Comparison of ENCODE assay signal across 10 cellular contexts in the genomic region with DNA sequence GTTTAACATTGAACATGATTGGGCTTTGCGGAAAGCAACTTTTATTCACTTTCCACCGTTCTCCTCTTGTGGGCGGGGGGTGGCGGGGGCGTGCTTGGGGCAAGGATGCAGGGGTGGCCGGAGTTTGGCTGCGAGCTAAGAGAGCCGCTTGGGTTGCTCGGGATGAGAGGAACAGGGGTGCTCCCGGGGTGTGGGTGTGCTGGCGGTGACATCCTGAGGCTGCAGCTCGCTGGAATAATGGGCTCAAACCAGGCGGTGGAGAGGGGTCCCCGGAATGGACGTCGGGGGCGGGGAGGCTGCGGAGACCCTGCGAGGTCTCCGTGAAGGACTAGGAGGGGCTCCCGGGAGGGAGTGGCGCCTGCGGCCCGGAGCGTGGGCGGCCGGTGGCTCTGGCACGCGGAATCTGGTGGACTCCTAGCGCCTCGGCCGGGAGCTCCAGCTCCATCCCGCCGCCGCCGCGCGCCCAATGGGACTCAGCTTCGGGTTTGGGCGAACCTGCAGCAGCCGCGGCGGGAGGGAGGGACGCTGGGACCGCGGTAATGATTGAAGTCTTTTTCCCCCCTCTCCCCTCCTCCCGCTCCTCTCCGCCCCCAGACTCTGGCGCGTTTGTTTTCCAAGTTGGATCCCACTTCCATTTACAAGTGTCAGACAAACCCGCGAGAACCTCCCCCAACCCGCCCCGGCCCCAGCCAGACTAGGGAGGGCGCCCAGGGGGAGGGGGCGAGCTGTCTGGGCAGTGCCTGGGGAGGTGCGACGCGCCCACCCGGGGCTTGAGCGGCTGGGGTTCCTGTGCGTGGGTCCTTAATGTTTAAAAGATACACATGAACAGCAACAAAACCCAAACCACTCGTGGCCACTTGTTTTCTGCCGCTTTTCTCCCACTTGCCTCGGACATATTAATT. TPM values are rescaled to one million over a fixed set of nuclear protein-coding genes. Genes with fewer than 3 reads are reported as not detected.
DNase-seq lines count a peak whose midpoint lies in the region; ATAC-seq and TF ChIP-seq lines count a peak whose summit lies in the region.
"Had no signal": no experiment of that assay in that cellular context is flagged by ENCODE, and none has a peak within 500 bp of the region (broad histone marks: within the 10 kb centered on the region; RNA-seq: fewer than 3 reads in every experiment).

No MANE protein-coding gene starts in this region.

- DNase-seq in NCI-H2196 (lab: John Stamatoyannopoulos, UW; ENCODE audit: unreplicated experiment): peak; percentile 17
- no peak for DNase-seq in NCI-H2196 treated with DMSO at 0.1 percent for 48 hours (lab: John Stamatoyannopoulos, UW; ENCODE audit: unreplicated experiment)
- no peak for DNase-seq in MCF 10A (ENCODE audit: unreplicated experiment)
- peak in 1 of 2 donors; percentile 77 for DNase-seq in left lung
- DNase-seq in type B pancreatic cell (ENCODE audit: extremely low spot score, unreplicated experiment): peak; percentile 73
- DNase-seq in GF-D8 (lab: John Stamatoyannopoulos, UW): no peak
- no peak for DNase-seq in cerebellar cortex (ENCODE audit: low spot score)
- no peak for DNase-seq in NCI-H146 treated with DMSO at 0.1 percent for 48 hours (lab: John Stamatoyannopoulos, UW; ENCODE audit: unreplicated experiment)

- H3K27ac ChIP-seq in left lung: no peak overlapping the region

- CTCF ChIA-PET in MCF 10A (lab: Yijun Ruan, JAX): no interaction called here

- no peaks in the 10 kb centered on the region for H3K36me3 Mint-ChIP-seq in MCF 10A (ENCODE audit: insufficient read depth, unreplicated experiment)
- no peaks in the 10 kb centered on the region for H3K36me3 Mint-ChIP-seq in type B pancreatic cell

- H3K9me3 ChIP-seq in left lung: no peaks in the 10 kb centered on the region

- POLR2A ChIA-PET in MCF 10A (lab: Yijun Ruan, JAX): no interaction called here

- H3K4me1 ChIP-seq in left lung: no peaks in the 10 kb centered on the region

- H3K4me1 Mint-ChIP-seq in MCF 10A (ENCODE audit: insufficient read depth, unreplicated experiment) (peaks cover 10% of the 10 kb centered on the region), type B pancreatic cell (ENCODE audit: unreplicated experiment) (peaks cover 51% of the 10 kb centered on the region)
- H3K4me1 Mint-ChIP-seq: B cell had no signal

- ATAC-seq in left lung: no peak
- ATAC-seq: activated CD4-positive, alpha-beta T cell treated with anti-CD3 and anti-CD28 coated beads for 36 hours had no signal

- H3K4me3 ChIP-seq in left lung: peak overlapping the region; percentile 28 to 36

- TF ChIP-seq CTCF in MCF 10A (IDR thresholded peaks at IDR 0.05; ENCODE audit: unreplicated experiment): no peak
- TF ChIP-seq CTCF in left lung (IDR thresholded peaks at IDR 0.05): no peak
- TF ChIP-seq CTCF in type B pancreatic cell (conservative IDR thresholded peaks at IDR 0.05): no peak

- intact Hi-C loops in MCF 10A (cut with micrococcal nuclease) (no loop called here), left lung (cut with DNase I) (no loop called here)

- H3K9me3 Mint-ChIP-seq in MCF 10A (ENCODE audit: unreplicated experiment) (no peaks in the 10 kb centered on the region), type B pancreatic cell (no peaks in the 10 kb centered on the region)

- BruUV-seq in MCF 10A (replicated peaks; lab: Mats Ljungman, UMichigan): no TSS peak

- H3K27me3 Mint-ChIP-seq in MCF 10A (ENCODE audit: insufficient read depth, unreplicated experiment) (peaks cover 69% of the 10 kb centered on the region), type B pancreatic cell (peaks cover 26% of the 10 kb centered on the region)

- H3K27me3 ChIP-seq in left lung: peaks cover 31 to 89% of the 10 kb centered on the region in 2 donors

- H3K4me3 Mint-ChIP-seq in MCF 10A (ENCODE audit: unreplicated experiment) (peak overlapping the region; percentile 71), type B pancreatic cell (peak overlapping the region; percentile 98)
- H3K4me3 Mint-ChIP-seq: activated CD4-positive, alpha-beta T cell treated with anti-CD3 and anti-CD28 coated beads for 36 hours; B cell had no signal

- H3K36me3 ChIP-seq in left lung: no peaks in the 10 kb centered on the region

- H3K27ac Mint-ChIP-seq in MCF 10A (ENCODE audit: low read depth, unreplicated experiment) (no peak overlapping the region), type B pancreatic cell (peak overlapping the region; percentile 49)
- H3K27ac Mint-ChIP-seq: activated CD4-positive, alpha-beta T cell treated with anti-CD3 and anti-CD28 coated beads for 36 hours; B cell had no signal

RNA-seq across cellular contexts. Expression of a gene that starts 2.0 kb away (rescaled TPM):
- total RNA-seq in MCF 10A (2022): 0.02 and 0.05 TPM in 2 replicates
- 1 to 10 TPM; 3.0 to 9.7 TPM for total RNA-seq in left lung
- 31.5 and 70.0 TPM in 2 replicates for total RNA-seq in type B pancreatic cell (ENCODE audit: low replicate concordance)
- total RNA-seq: activated CD4-positive, alpha-beta T cell treated with anti-CD3 and anti-CD28 coated beads for 36 hours; B cell had no signal

Comparison
In these comparisons a context has a peak if more than half of its experiments do, and no peak if none do; other contexts are left out.
1. DNase-seq: peak in NCI-H2196 (single experiment) and type B pancreatic cell (single experiment); none in NCI-H2196 treated with DMSO at 0.1 percent for 48 hours (single experiment), MCF 10A (single experiment), GF-D8 (single experiment), cerebellar cortex (single experiment) and NCI-H146 treated with DMSO at 0.1 percent for 48 hours (single experiment).